Comparison of ENCODE assay signal across 18 cellular contexts in the genomic region with DNA sequence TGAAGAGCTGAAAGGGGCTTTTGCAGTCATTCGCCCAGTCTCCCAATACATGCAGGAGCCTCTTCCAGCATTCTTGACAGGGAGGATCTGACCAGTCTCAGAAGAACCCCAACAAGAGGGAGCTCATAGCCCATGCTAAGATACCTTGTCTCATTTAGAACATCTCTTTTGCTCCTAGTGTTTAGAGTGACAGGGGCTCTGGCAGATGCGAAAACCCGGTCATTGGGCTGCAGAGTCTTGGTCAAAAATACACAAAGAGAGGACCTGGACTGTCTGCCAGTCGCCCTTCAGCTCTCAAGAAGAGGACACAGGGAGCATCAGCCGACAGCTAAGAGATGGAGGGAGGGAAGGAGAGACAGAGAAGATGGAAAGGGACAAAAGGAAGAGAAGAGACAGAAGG. TPM values are rescaled to one million over a fixed set of nuclear protein-coding genes. Genes with fewer than 3 reads are reported as not detected.
DNase-seq lines count a peak whose midpoint lies in the region; ATAC-seq and TF ChIP-seq lines count a peak whose summit lies in the region.
"Had no signal": no experiment of that assay in that cellular context is flagged by ENCODE, and none has a peak within 500 bp of the region (broad histone marks: within the 10 kb centered on the region; RNA-seq: fewer than 3 reads in every experiment).

No MANE protein-coding gene starts in this region.

- H3K4me1 Mint-ChIP-seq in dendritic cell treated with granulocyte-macrophage colony-stimulating factor and Interleukin-4, amounts not matched to agents 40 ng/mL and 50 ng/mL, for 4 days (ENCODE audit: low read depth) = peaks cover 12% of the 10 kb centered on the region
- H3K4me1 Mint-ChIP-seq: CD14-positive monocyte had no signal

- H3K4me2 ChIP-seq in smooth muscle cell = no peak overlapping the region

- no peaks in the 10 kb centered on the region for H3K9me3 Mint-ChIP-seq in dendritic cell treated with granulocyte-macrophage colony-stimulating factor and Interleukin-4, amounts not matched to agents 40 ng/mL and 50 ng/mL, for 4 days

- peaks cover 6% of the 10 kb centered on the region for H3K36me3 Mint-ChIP-seq in dendritic cell treated with granulocyte-macrophage colony-stimulating factor and Interleukin-4, amounts not matched to agents 40 ng/mL and 50 ng/mL, for 4 days (ENCODE audit: low read depth)

- H2AFZ ChIP-seq in smooth muscle cell (ENCODE audit: low read depth) = no peak overlapping the region

- no peaks in the 10 kb centered on the region for H3K27me3 Mint-ChIP-seq in dendritic cell treated with granulocyte-macrophage colony-stimulating factor and Interleukin-4, amounts not matched to agents 40 ng/mL and 50 ng/mL, for 4 days

- no peak overlapping the region for H3K4me3 Mint-ChIP-seq in dendritic cell treated with granulocyte-macrophage colony-stimulating factor and Interleukin-4, amounts not matched to agents 40 ng/mL and 50 ng/mL, for 4 days
- H3K4me3 Mint-ChIP-seq: CD14-positive monocyte had no signal

- POLR2A ChIA-PET in HEK293 (lab: Yijun Ruan, JAX) = interaction anchor here (0.8 to 1.2 kb wide), 4 partner anchors 17 to 412 kb away, joined by 3 to 5 read pairs (median 4); no protein-coding TSS in a partner anchor

- ATAC-seq in RWPE2 (ENCODE audit: low read depth) = peak; percentile 13; the same call in 1 of the 3 replicates
- no peak for ATAC-seq in HG02884 (IDR thresholded peaks at IDR 0.05; ENCODE audit: unreplicated experiment)
- ATAC-seq: HepG2 had no signal

- H3K36me3 ChIP-seq in HEK293 (ENCODE audit: control insufficient read depth in 2 of 2, insufficient read depth in 1 of 2, low read length in 2 of 2) (no peaks in the 10 kb centered on the region), RWPE2 (ENCODE audit: low read depth) (no peaks in the 10 kb centered on the region), smooth muscle cell (ENCODE audit: low read depth) (no peaks in the 10 kb centered on the region)
- H3K36me3 ChIP-seq: Peyer's patch had no signal

- WGBS in smooth muscle cell (ENCODE audit: low lambda C conversion rate) = 95% methylated on average over 5 of the region's 5 CpGs

- H3K27me3 ChIP-seq in RWPE2 (ENCODE audit: insufficient read depth, poor library complexity, severe bottlenecking) (no peaks in the 10 kb centered on the region), smooth muscle cell (ENCODE audit: low read depth) (no peaks in the 10 kb centered on the region)
- H3K27me3 ChIP-seq: Peyer's patch had no signal

- no peak for TF ChIP-seq CTCF in HEK293 (tag by site-specific recombination; IDR thresholded peaks at IDR 0.05)
- TF ChIP-seq CTCF in RWPE2 (IDR thresholded peaks at IDR 0.05; ENCODE audit: poor library complexity, severe bottlenecking) = no peak
- TF ChIP-seq CTCF in smooth muscle cell (IDR thresholded peaks at IDR 0.05; ENCODE audit: borderline replicate concordance, insufficient read depth, poor library complexity, severe bottlenecking) = no peak

- CTCF ChIA-PET in HEK293 (lab: Yijun Ruan, JAX) = interaction anchor here (0.6 to 4.4 kb wide), 2 partner anchors 20 to 407 kb away, joined by 4 to 39 read pairs; a partner anchor contains a TSS

- no peak for DNase-seq in RWPE2 (ENCODE audit: low spot score)
- DNase-seq in smooth muscle cell (lab: John Stamatoyannopoulos, UW; ENCODE audit: unreplicated experiment) = no peak
- no peak for DNase-seq in midbrain (lab: John Stamatoyannopoulos, UW)
- DNase-seq in putamen (ENCODE audit: low spot score) = no peak
- DNase-seq: AML-193, DMS79, NCI-H1436, NCI-H1930, NCI-H345, NCI-H524 treated with DMSO at 0.1 percent for 48 hours, Peyer's patch, Right ventricle myocardium superior had no signal

- H3K27ac ChIP-seq in HEK293 (ENCODE audit: extremely low read depth, low read depth, low read length) (no peak overlapping the region), RWPE2 (ENCODE audit: poor library complexity, severe bottlenecking) (peak overlapping the region; percentile 67), smooth muscle cell (ENCODE audit: low read depth) (peak overlapping the region; percentile 6)
- H3K27ac ChIP-seq: Peyer's patch had no signal

- H3K27ac Mint-ChIP-seq in dendritic cell treated with granulocyte-macrophage colony-stimulating factor and Interleukin-4, amounts not matched to agents 40 ng/mL and 50 ng/mL, for 4 days = peak overlapping the region; percentile 14
- H3K27ac Mint-ChIP-seq: CD14-positive monocyte had no signal

- H3F3A ChIP-seq in smooth muscle cell (ENCODE audit: low read depth) = peaks cover 12% of the 10 kb centered on the region

- H3K79me2 ChIP-seq in smooth muscle cell (ENCODE audit: low read depth) = no peaks in the 10 kb centered on the region

- no peak overlapping the region for H3K9ac ChIP-seq in smooth muscle cell (ENCODE audit: low read depth)

- H4K20me1 ChIP-seq in smooth muscle cell (ENCODE audit: low read depth) = no peaks in the 10 kb centered on the region

- intact Hi-C loops in dendritic cell treated with granulocyte-macrophage colony-stimulating factor and Interleukin-4, amounts not matched to agents 40 ng/mL and 50 ng/mL, for 4 days (cut with micrococcal nuclease) = no loop called here

- H3K4me1 ChIP-seq in HEK293 (ENCODE audit: control insufficient read depth, insufficient read depth, low read length) (peaks cover 11% of the 10 kb centered on the region; the same call in 1 of the 2 replicates), RWPE2 (ENCODE audit: insufficient read depth, poor library complexity, severe bottlenecking) (peaks cover 22% of the 10 kb centered on the region), smooth muscle cell (ENCODE audit: low read depth) (peaks cover 13% of the 10 kb centered on the region)

- H3K9me3 ChIP-seq in HEK293 (ENCODE audit: control insufficient read depth, insufficient read depth, low read depth, low read length) (no peaks in the 10 kb centered on the region), RWPE2 (ENCODE audit: severe bottlenecking) (no peaks in the 10 kb centered on the region), smooth muscle cell (replicated peaks; ENCODE audit: low read depth) (no peaks in the 10 kb centered on the region)
- H3K9me3 ChIP-seq: Peyer's patch had no signal

- H3K4me3 ChIP-seq in HEK293 (ENCODE audit: low read depth, low read length) (no peak overlapping the region), RWPE2 (ENCODE audit: severe bottlenecking) (no peak overlapping the region), smooth muscle cell (no peak overlapping the region)
- H3K4me3 ChIP-seq: Peyer's patch had no signal

TF ChIP-seq in HEK293, 187 proteins besides CTCF, POLR2A, EP300 and RAD21:
- TF ChIP-seq ZNF791 (tag by site-specific recombination; IDR thresholded peaks at IDR 0.05) = no peak
- no peak for TF ChIP-seq REPIN1 (tag by site-specific recombination; IDR thresholded peaks at IDR 0.05; ENCODE audit: low read depth)
- TF ChIP-seq, protein P1, sequence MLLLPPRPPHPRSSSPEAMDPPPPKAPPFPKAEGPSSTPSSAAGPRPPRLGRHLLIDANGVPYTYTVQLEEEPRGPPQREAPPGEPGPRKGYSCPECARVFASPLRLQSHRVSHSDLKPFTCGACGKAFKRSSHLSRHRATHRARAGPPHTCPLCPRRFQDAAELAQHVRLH (tag by site-specific recombination; IDR thresholded peaks at IDR 0.05) = no peak
- TF ChIP-seq ZNF221 (tag by site-specific recombination; IDR thresholded peaks at IDR 0.05; ENCODE audit: borderline replicate concordance) = no peak
- TF ChIP-seq ZNF366 (tag by site-specific recombination; conservative IDR thresholded peaks at IDR 0.05) = peak; percentile 46; the same call in 1 of the 2 replicates
- TF ChIP-seq ZNF610 (tag by site-specific recombination; IDR thresholded peaks at IDR 0.05; ENCODE audit: borderline replicate concordance) = no peak
- peak; percentile 76 for TF ChIP-seq ZNF677 (tag by site-specific recombination; IDR thresholded peaks at IDR 0.05)
- no peak for TF ChIP-seq ZNF19 (tag by site-specific recombination; IDR thresholded peaks at IDR 0.05; ENCODE audit: low read depth)
- TF ChIP-seq ZSCAN23 (tag by site-specific recombination; IDR thresholded peaks at IDR 0.05) = no peak
- TF ChIP-seq, protein P2, sequence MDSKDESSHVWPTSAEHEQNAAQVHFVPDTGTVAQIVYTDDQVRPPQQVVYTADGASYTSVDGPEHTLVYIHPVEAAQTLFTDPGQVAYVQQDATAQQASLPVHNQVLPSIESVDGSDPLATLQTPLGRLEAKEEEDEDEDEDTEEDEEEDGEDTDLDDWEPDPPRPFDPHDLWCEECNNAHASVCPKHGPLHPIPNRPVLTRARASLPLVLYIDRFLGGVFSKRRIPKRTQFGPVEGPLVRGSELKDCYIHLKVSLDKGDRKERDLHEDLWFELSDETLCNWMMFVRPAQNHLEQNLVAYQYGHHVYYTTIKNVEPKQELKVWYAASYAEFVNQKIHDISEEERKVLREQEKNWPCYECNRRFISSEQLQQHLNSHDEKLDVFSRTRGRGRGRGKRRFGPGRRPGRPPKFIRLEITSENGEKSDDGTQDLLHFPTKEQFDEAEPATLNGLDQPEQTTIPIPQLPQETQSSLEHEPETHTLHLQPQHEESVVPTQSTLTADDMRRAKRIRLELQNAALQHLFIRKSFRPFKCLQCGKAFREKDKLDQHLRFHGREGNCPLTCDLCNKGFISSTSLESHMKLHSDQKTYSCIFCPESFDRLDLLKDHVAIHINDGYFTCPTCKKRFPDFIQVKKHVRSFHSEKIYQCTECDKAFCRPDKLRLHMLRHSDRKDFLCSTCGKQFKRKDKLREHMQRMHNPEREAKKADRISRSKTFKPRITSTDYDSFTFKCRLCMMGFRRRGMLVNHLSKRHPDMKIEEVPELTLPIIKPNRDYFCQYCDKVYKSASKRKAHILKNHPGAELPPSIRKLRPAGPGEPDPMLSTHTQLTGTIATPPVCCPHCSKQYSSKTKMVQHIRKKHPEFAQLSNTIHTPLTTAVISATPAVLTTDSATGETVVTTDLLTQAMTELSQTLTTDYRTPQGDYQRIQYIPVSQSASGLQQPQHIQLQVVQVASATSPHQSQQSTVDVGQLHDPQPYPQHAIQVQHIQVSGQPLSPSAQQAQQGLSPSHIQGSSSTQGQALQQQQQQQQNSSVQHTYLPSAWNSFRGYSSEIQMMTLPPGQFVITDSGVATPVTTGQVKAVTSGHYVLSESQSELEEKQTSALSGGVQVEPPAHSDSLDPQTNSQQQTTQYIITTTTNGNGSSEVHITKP (tag by site-specific recombination; IDR thresholded peaks at IDR 0.05) = no peak
- no peak for TF ChIP-seq ZNF433 (tag by site-specific recombination; IDR thresholded peaks at IDR 0.05; ENCODE audit: low read depth)
- no peak for TF ChIP-seq FEZF1 (tag by site-specific recombination; IDR thresholded peaks at IDR 0.05)

RNA-seq across cellular contexts. Expression of a gene that starts 0.7 kb away (rescaled TPM):
- total RNA-seq in smooth muscle cell = 0.27 TPM in 2 replicates
- polyA plus RNA-seq in smooth muscle cell = 0.24 TPM in 1 of 2 replicates, not detected in the other

RNA-seq across cellular contexts. Expression of a gene that starts 20.9 kb away (rescaled TPM):
- 1.6 and 2.3 TPM in 2 replicates for total RNA-seq in smooth muscle cell
- 3.9 and 7.2 TPM in 2 replicates for polyA plus RNA-seq in smooth muscle cell
- total RNA-seq: HepG2, MCF 10A, Peyer's patch, Right ventricle myocardium superior had no signal
- polyA plus RNA-seq: CD14-positive monocyte, HepG2 had no signal

RNA-seq across cellular contexts. Expression of a gene that starts 23.6 kb away (rescaled TPM):
- 45.3 and 47.8 TPM in 2 replicates for total RNA-seq in smooth muscle cell
- polyA plus RNA-seq in smooth muscle cell = 39.9 and 41.1 TPM in 2 replicates

RNA-seq across cellular contexts. Expression of a gene that starts 51.6 kb away (rescaled TPM):
- 4.5 and 4.9 TPM in 2 replicates for total RNA-seq in smooth muscle cell
- polyA plus RNA-seq in smooth muscle cell = 1.4 and 7.0 TPM in 2 replicates
- polyA plus RNA-seq: CD14-positive monocyte had no signal
